Comparison of ENCODE assay signal across 12 cellular contexts in genomic region chrX:85544609-85545008, GRCh38.
DNase-seq lines count a peak whose midpoint lies in the region; ATAC-seq, FAIRE-seq and TF ChIP-seq lines count a peak whose summit lies in the region.
"Had no signal": no experiment of that assay in that cellular context is flagged by ENCODE, and none has a peak within 500 bp of the region (broad histone marks: within the 10 kb centered on the region; RNA-seq: fewer than 3 reads in every experiment).

No MANE protein-coding gene starts in this region.

- H3K36me3 ChIP-seq in PC-9 (ENCODE audit: low read depth) (no peaks in the 10 kb centered on the region), smooth muscle cell (ENCODE audit: low read depth) (no peaks in the 10 kb centered on the region)
- H3K36me3 ChIP-seq: BLaER1, gastrocnemius medialis had no signal

- WGBS in smooth muscle cell (ENCODE audit: low lambda C conversion rate), result 13% methylated on average over 4 of the region's 4 CpGs

- H3K27me3 ChIP-seq in PC-9 (ENCODE audit: insufficient read depth, low read depth), result no peaks in the 10 kb centered on the region
- H3K27me3 ChIP-seq in smooth muscle cell (ENCODE audit: low read depth), result no peaks in the 10 kb centered on the region
- H3K27me3 ChIP-seq: gastrocnemius medialis had no signal

- no peak for FAIRE-seq in H54 (lab: Jason Lieb, UNC)
- FAIRE-seq: urothelium cell line had no signal

- H3K79me2 ChIP-seq in PC-9 (ENCODE audit: low read depth), result no peaks in the 10 kb centered on the region
- H3K79me2 ChIP-seq in smooth muscle cell (ENCODE audit: low read depth), result no peaks in the 10 kb centered on the region

- ATAC-seq in sciatic nerve, result no peak
- ATAC-seq: gastrocnemius medialis had no signal

- TF ChIP-seq CTCF in PC-9 (conservative IDR thresholded peaks at IDR 0.05), result peak; percentile 59
- peak; percentile 38 for TF ChIP-seq CTCF in fibroblast of mammary gland (conservative IDR thresholded peaks at IDR 0.05; ENCODE audit: control insufficient read depth, insufficient read depth, low read depth, low read length)
- TF ChIP-seq CTCF in smooth muscle cell (IDR thresholded peaks at IDR 0.05; ENCODE audit: borderline replicate concordance, insufficient read depth, poor library complexity, severe bottlenecking), result peak; percentile 55

- no peak overlapping the region for H3K4me3 ChIP-seq in PC-9
- no peak overlapping the region for H3K4me3 ChIP-seq in fibroblast of mammary gland (ENCODE audit: control insufficient read depth, low read depth, low read length)
- H3K4me3 ChIP-seq in smooth muscle cell, result no peak overlapping the region
- H3K4me3 ChIP-seq: BLaER1, gastrocnemius medialis had no signal

- DNase-seq in NCI-H82 (lab: John Stamatoyannopoulos, UW) (peak; percentile 2), NCI-H82 treated with DMSO at 0.1 percent for 48 hours (lab: John Stamatoyannopoulos, UW; ENCODE audit: unreplicated experiment) (no peak), PC-9 (no peak), fibroblast of mammary gland (ENCODE audit: low read depth) (peak; percentile 1), smooth muscle cell (lab: John Stamatoyannopoulos, UW; ENCODE audit: unreplicated experiment) (no peak), H4 (ENCODE audit: low spot score) (no peak), H54 (ENCODE audit: insufficient read length, low spot score) (no peak), sciatic nerve (ENCODE audit: low spot score) (no peak)
- DNase-seq: activated naive CD4-positive, alpha-beta T cell treated with anti-CD3 and anti-CD28 coated beads, Interleukin-2, amount 10 ng/mL, durations not matched to agents 7 days and 5 days; gastrocnemius medialis had no signal

- POLR2A ChIA-PET in PC-9 (lab: Charles Lee; ENCODE audit: unreplicated experiment), result no interaction called here

- H4K20me1 ChIP-seq in PC-9 (ENCODE audit: insufficient read depth) (no peaks in the 10 kb centered on the region), smooth muscle cell (ENCODE audit: low read depth) (no peaks in the 10 kb centered on the region)

- H2AFZ ChIP-seq in PC-9 (no peak overlapping the region), smooth muscle cell (ENCODE audit: low read depth) (peak overlapping the region; percentile 76)

- H3K27ac ChIP-seq in PC-9 (no peak overlapping the region), smooth muscle cell (ENCODE audit: low read depth) (no peak overlapping the region)
- H3K27ac ChIP-seq: BLaER1, gastrocnemius medialis had no signal

- H3K4me2 ChIP-seq in PC-9 (0 out of 2 replicates have a peak overlapping the region, but pooled peaks have one; percentile 44), smooth muscle cell (peak overlapping the region; percentile 60)
- H3K4me2 ChIP-seq: BLaER1 had no signal

- no peaks in the 10 kb centered on the region for H3K9me3 ChIP-seq in PC-9 (ENCODE audit: insufficient read depth, low read depth)
- H3K9me3 ChIP-seq in smooth muscle cell (replicated peaks; ENCODE audit: low read depth), result no peaks in the 10 kb centered on the region
- H3K9me3 ChIP-seq: BLaER1, gastrocnemius medialis had no signal

- intact Hi-C loops in PC-9 (cut with micrococcal nuclease; ENCODE audit: unreplicated experiment) (loop anchor here (5.0 to 10.0 kb wide), 2 partner anchors 432 to 460 kb away; no protein-coding TSS in a partner anchor), sciatic nerve (cut with DNase I) (no loop called here)

- TF ChIP-seq POLR2A in H54 (IDR thresholded peaks at IDR 0.05; ENCODE audit: low read depth, low read length), result no peak

- H3K4me1 ChIP-seq in PC-9 (replicated peaks; ENCODE audit: insufficient read depth) (no peaks in the 10 kb centered on the region), smooth muscle cell (ENCODE audit: low read depth) (no peaks in the 10 kb centered on the region)
- H3K4me1 ChIP-seq: BLaER1, gastrocnemius medialis had no signal

- H3F3A ChIP-seq in PC-9 (ENCODE audit: insufficient read depth, low read depth) (no peaks in the 10 kb centered on the region), smooth muscle cell (ENCODE audit: low read depth) (no peaks in the 10 kb centered on the region)

- BruUV-seq in PC-9 (replicated peaks; lab: Mats Ljungman, UMichigan), result no TSS peak

- CTCF ChIA-PET in PC-9 (lab: Charles Lee), result no interaction called here

- no peaks in the 10 kb centered on the region for H3K9me2 ChIP-seq in PC-9 (ENCODE audit: insufficient read depth)

- H3K9ac ChIP-seq in smooth muscle cell (ENCODE audit: low read depth), result no peak overlapping the region
- H3K9ac ChIP-seq: BLaER1 had no signal

Comparison
In these comparisons a context has a peak if more than half of its experiments do, and no peak if none do; other contexts are left out.
1. DNase-seq: peak in NCI-H82 (single experiment) and fibroblast of mammary gland (single experiment); none in NCI-H82 treated with DMSO at 0.1 percent for 48 hours (single experiment), PC-9 (0 of 2), smooth muscle cell (single experiment), H4 (single experiment), H54 (single experiment) and sciatic nerve (single experiment).
2. Peak in every context shown above with its lines, with median percentiles within 50 percentile points of each other: CTCF ChIP-seq.